ENCODE assay signal across 8 cellular contexts in genomic region chr5:151757233-151758140, GRCh38. TPM values are rescaled to one million over a fixed set of nuclear protein-coding genes. Genes with fewer than 3 reads are reported as not detected.
DNase-seq lines count a peak whose midpoint lies in the region; ATAC-seq and TF ChIP-seq lines count a peak whose summit lies in the region.

No MANE protein-coding gene starts in this region.

- H3K9me3 ChIP-seq in thymus (ENCODE audit: control insufficient read depth), result no peaks in the 10 kb centered on the region

- peak overlapping the region; percentile 79 for H3K27ac Mint-ChIP-seq in memory B cell

- no peaks in the 10 kb centered on the region for H3K9me3 Mint-ChIP-seq in memory B cell

- TF ChIP-seq CTCF in cardiac fibroblast (IDR thresholded peaks at IDR 0.05; ENCODE audit: low read depth, low read length), result no peak

- H3K4me1 Mint-ChIP-seq in memory B cell, result peaks cover 28% of the 10 kb centered on the region

- H3K36me3 ChIP-seq in thymus (ENCODE audit: control insufficient read depth, insufficient read depth), result no peaks in the 10 kb centered on the region

- 42% methylated on average over 9 of the region's 9 CpGs for WGBS in thymus

- H3K4me3 ChIP-seq in cardiac fibroblast (replicated peaks in 1 of 2; ENCODE audit: low read depth in 2 of 2, low read length in 2 of 2) (peak overlapping the region; percentile 86 to 87), thymus (ENCODE audit: low read length) (peak overlapping the region; percentile 84)

- no peaks in the 10 kb centered on the region for H3K27me3 ChIP-seq in thymus (ENCODE audit: control insufficient read depth, insufficient read depth)

- H3K27me3 Mint-ChIP-seq in memory B cell, result no peaks in the 10 kb centered on the region

- ATAC-seq in HG02571 (IDR thresholded peaks at IDR 0.05; ENCODE audit: unreplicated experiment) (peak; percentile 19), SK-N-SH treated with all-trans-retinoic acid at 6 μM for 48 hours (peak; percentile 25), memory B cell (ENCODE audit: low read depth) (peak; percentile 6)

- H3K27ac ChIP-seq in thymus (ENCODE audit: low read depth), result no peak overlapping the region

- DNase-seq in ELR (ENCODE audit: low read depth), result peak; percentile 54
- no peak for DNase-seq in cardiac fibroblast (ENCODE audit: low read depth in 2 of 2)
- DNase-seq in memory B cell (ENCODE audit: low spot score in 2 of 2), result no peak
- no peak for DNase-seq in NOMO-1 treated with DMSO at 0.1 percent for 48 hours (lab: John Stamatoyannopoulos, UW; ENCODE audit: unreplicated experiment)
- no peak for DNase-seq in NK-92 (lab: John Stamatoyannopoulos, UW; ENCODE audit: unreplicated experiment)

- H3K4me1 ChIP-seq in thymus (ENCODE audit: control insufficient read depth, insufficient read depth, low read length), result peaks cover 14% of the 10 kb centered on the region

- H3K4me3 Mint-ChIP-seq in memory B cell, result peak overlapping the region; percentile 90

- peaks cover 6% of the 10 kb centered on the region for H3K36me3 Mint-ChIP-seq in memory B cell

TF ChIP-seq in SK-N-SH treated with all-trans-retinoic acid at 6 μM for 48 hours, 23 proteins besides CTCF, POLR2A, EP300 and RAD21:
- TF ChIP-seq CSRNP3 (CRISPR knock-in tag; IDR thresholded peaks at IDR 0.05), result no peak
- no peak for TF ChIP-seq ZC3H10 (CRISPR knock-in tag; IDR thresholded peaks at IDR 0.05)
- no peak for TF ChIP-seq ARNTL (CRISPR knock-in tag; IDR thresholded peaks at IDR 0.05; ENCODE audit: borderline replicate concordance, low read depth)
- TF ChIP-seq TSHZ2 (CRISPR knock-in tag; IDR thresholded peaks at IDR 0.05), result no peak
- TF ChIP-seq ZNF8 (CRISPR knock-in tag; IDR thresholded peaks at IDR 0.05), result no peak
- no peak for TF ChIP-seq ESRRG (CRISPR knock-in tag; IDR thresholded peaks at IDR 0.05)
- no peak for TF ChIP-seq TCF4 (CRISPR knock-in tag; IDR thresholded peaks at IDR 0.05; ENCODE audit: borderline replicate concordance)
- no peak for TF ChIP-seq ZNF70 (CRISPR knock-in tag; IDR thresholded peaks at IDR 0.05)
- no peak for TF ChIP-seq CREB5 (CRISPR knock-in tag; IDR thresholded peaks at IDR 0.05; ENCODE audit: low read depth)
- no peak for TF ChIP-seq ISL1 (CRISPR knock-in tag; IDR thresholded peaks at IDR 0.05)
- TF ChIP-seq GLIS3 (CRISPR knock-in tag; IDR thresholded peaks at IDR 0.05), result no peak
- no peak for TF ChIP-seq OSR1 (CRISPR knock-in tag; IDR thresholded peaks at IDR 0.05)
- no peak for TF ChIP-seq TOX (CRISPR knock-in tag; IDR thresholded peaks at IDR 0.05; ENCODE audit: borderline replicate concordance)
- TF ChIP-seq BACH2 (CRISPR knock-in tag; IDR thresholded peaks at IDR 0.05; ENCODE audit: borderline replicate concordance), result no peak
- TF ChIP-seq PPARA (CRISPR knock-in tag; IDR thresholded peaks at IDR 0.05; ENCODE audit: borderline replicate concordance), result no peak
- no peak for TF ChIP-seq ZFP3 (CRISPR knock-in tag; IDR thresholded peaks at IDR 0.05)

RNA-seq across cellular contexts. Expression of gene ATOX1, which starts 0.9 kb away (rescaled TPM):
- polyA plus RNA-seq in thymus, result 145 TPM

RNA-seq across cellular contexts. Expression of gene G3BP1, which starts 14.3 kb away (rescaled TPM):
- 48.2 TPM for polyA plus RNA-seq in thymus
